19 cellular contexts compared by ENCODE assay signal in genomic region chr10:103746598-103746997, GRCh38.
A peak's percentile ranks its signal among the peaks of the same experiment; 100 is the strongest.
DNase-seq lines count a peak whose midpoint lies in the region; TF ChIP-seq lines count a peak whose summit lies in the region.
"Had no signal": no experiment of that assay in that cellular context is flagged by ENCODE, and none has a peak within 500 bp of the region (broad histone marks: within the 10 kb centered on the region; RNA-seq: fewer than 3 reads in every experiment).

No MANE protein-coding gene starts in this region.

- H3K4me2 ChIP-seq in mammary epithelial cell (ENCODE audit: insufficient read depth, low read depth, low read length) (peak overlapping the region; percentile 90), neuronal stem cell (ENCODE audit: insufficient read depth, low read length, poor library complexity, severe bottlenecking) (no peak overlapping the region)
- H3K4me2 ChIP-seq: KMS-11, SK-N-SH had no signal

- H2BK5ac ChIP-seq in neuronal stem cell (ENCODE audit: low read length), result no peak overlapping the region

- dilution Hi-C loops in mammary epithelial cell (cut with HindIII; ENCODE audit: low sequenced_read_pairs), result loop anchor here (5.0 to 25.0 kb wide), 2 partner anchors 36 to 116 kb away; partner anchors contain the start of gene SH3PXD2A

- no peak overlapping the region for H3K14ac ChIP-seq in neuronal stem cell (ENCODE audit: low read length)

- CTCF ChIA-PET in mammary epithelial cell (lab: Charles Lee; ENCODE audit: low non-redundant PET), result interaction anchor here (1.2 kb wide), 1 partner anchor 35 kb away, joined by 4 read pairs; no protein-coding TSS in a partner anchor

- no peaks in the 10 kb centered on the region for H3K27me3 ChIP-seq in NT2/D1 (ENCODE audit: insufficient read depth, insufficient read length)
- H3K27me3 ChIP-seq in mammary epithelial cell (ENCODE audit: insufficient read depth, low read length), result no peaks in the 10 kb centered on the region
- H3K27me3 ChIP-seq in neuronal stem cell (ENCODE audit: control insufficient read depth in 3 of 3, insufficient read depth in 3 of 3, low read depth in 1 of 3, low read length in 3 of 3), result no peaks in the 10 kb centered on the region
- H3K27me3 ChIP-seq in transverse colon, result no peaks in the 10 kb centered on the region
- H3K27me3 ChIP-seq: gastroesophageal sphincter, thyroid gland had no signal

- H2AFZ ChIP-seq in mammary epithelial cell (ENCODE audit: low read depth, low read length), result no peak overlapping the region
- H2AFZ ChIP-seq in neuronal stem cell (ENCODE audit: low read length), result no peak overlapping the region

- H4K8ac ChIP-seq in neuronal stem cell (ENCODE audit: low read depth, low read length), result peak overlapping the region; percentile 66

- H3K4me1 ChIP-seq in NT2/D1 (ENCODE audit: insufficient read depth, insufficient read length) (peaks cover 11% of the 10 kb centered on the region), mammary epithelial cell (ENCODE audit: insufficient read depth, low read length) (peaks cover 60% of the 10 kb centered on the region), neuronal stem cell (ENCODE audit: control insufficient read depth in 2 of 2, insufficient read depth in 1 of 2, low read depth in 1 of 2, low read length in 2 of 2) (peaks cover 0 to 8% of the 10 kb centered on the region in 2 donors), transverse colon (peaks cover 6 to 20% (median 10%) of the 10 kb centered on the region in 4 donors)
- H3K4me1 ChIP-seq: thyroid gland had no signal

- H3K4me3 Mint-ChIP-seq in T-helper 1 cell treated with Interleukin-12 subunit alpha and Interleukin-12 subunit beta and Interleukin-4 antibody, amounts not matched to agents 30 μg/mL and 1 μg/mL, for 36 hours, result peak overlapping the region; percentile 17
- H3K4me3 Mint-ChIP-seq: B cell had no signal

- H3K36me3 ChIP-seq in NT2/D1 (ENCODE audit: insufficient read depth, insufficient read length, low read length), result no peaks in the 10 kb centered on the region
- H3K36me3 ChIP-seq in mammary epithelial cell (ENCODE audit: insufficient read depth, low read length), result peaks cover 8% of the 10 kb centered on the region
- H3K36me3 ChIP-seq in neuronal stem cell (replicated peaks in 1 of 2; ENCODE audit: control insufficient read depth in 2 of 2, insufficient read depth in 2 of 2, low read length in 2 of 2), result no peaks in the 10 kb centered on the region
- H3K36me3 ChIP-seq in transverse colon, result no peaks in the 10 kb centered on the region
- H3K36me3 ChIP-seq: gastroesophageal sphincter, thyroid gland had no signal

- H4K91ac ChIP-seq in neuronal stem cell (ENCODE audit: low read depth, low read length, poor library complexity), result no peak overlapping the region

- H3K9me3 Mint-ChIP-seq in T-helper 1 cell treated with Interleukin-12 subunit alpha and Interleukin-12 subunit beta and Interleukin-4 antibody, amounts not matched to agents 30 μg/mL and 1 μg/mL, for 36 hours, result peaks cover 7% of the 10 kb centered on the region

- H3K23ac ChIP-seq in neuronal stem cell (ENCODE audit: low read depth, low read length, poor library complexity), result peak overlapping the region; percentile 40

- TF ChIP-seq CTCF in mammary epithelial cell (conservative IDR thresholded peaks at IDR 0.05 in 1 of 2, IDR thresholded peaks at IDR 0.05 in 1 of 2; ENCODE audit: extremely low read depth in 1 of 2, insufficient read depth in 1 of 2, low read depth in 1 of 2, low read length in 2 of 2), result no peak
- no peak for TF ChIP-seq CTCF in transverse colon (IDR thresholded peaks at IDR 0.05)

- intact Hi-C loops in mammary epithelial cell (cut with micrococcal nuclease) (no loop called here), transverse colon (cut with DNase I; ENCODE audit: low total_unique reads) (no loop called here)

- no peak for TF ChIP-seq EP300 in transverse colon (IDR thresholded peaks at IDR 0.05; ENCODE audit: low read depth)

- H2BK120ac ChIP-seq in neuronal stem cell (ENCODE audit: low read depth, low read length), result no peak overlapping the region

- H3K27ac Mint-ChIP-seq in T-helper 1 cell treated with Interleukin-12 subunit alpha and Interleukin-12 subunit beta and Interleukin-4 antibody, amounts not matched to agents 30 μg/mL and 1 μg/mL, for 36 hours, result peak overlapping the region; percentile 90
- H3K27ac Mint-ChIP-seq: B cell had no signal

- H3K9ac ChIP-seq in NT2/D1 (ENCODE audit: insufficient read length, low read depth), result peak overlapping the region; percentile 32
- H3K9ac ChIP-seq in mammary epithelial cell (ENCODE audit: insufficient read depth, low read length), result peak overlapping the region; percentile 65
- H3K9ac ChIP-seq in neuronal stem cell (ENCODE audit: low read depth, low read length, poor library complexity), result no peak overlapping the region
- H3K9ac ChIP-seq: KMS-11, SK-N-SH had no signal

- peak overlapping the region; percentile 28 for H3K4ac ChIP-seq in neuronal stem cell (ENCODE audit: low read length)

- WGBS in mammary epithelial cell (ENCODE audit: low coverage, missing lambda C conversion rate), result 35% methylated on average over 8 of the region's 9 CpGs
- no CpG with 5 or more reads among the region's 9 CpGs for WGBS in neuronal stem cell (ENCODE audit: extremely low coverage in 2 of 2, insufficient read length in 2 of 2, insufficient replicate concordance in 1 of 2), 2 donors
- 95 to 100% methylated on average over 3 to 9 of the region's 9 CpGs for WGBS in transverse colon (ENCODE audit: low coverage in 1 of 2), 2 donors

- H3K27ac ChIP-seq in mammary epithelial cell (ENCODE audit: insufficient read depth, low read depth, low read length), result peak overlapping the region; percentile 96
- no peak overlapping the region for H3K27ac ChIP-seq in neuronal stem cell (replicated peaks; ENCODE audit: low read length)
- peak overlapping the region in 1 of 4 donors; percentile 46 for H3K27ac ChIP-seq in transverse colon
- H3K27ac ChIP-seq: 22Rv1, KMS-11, thyroid gland had no signal

- peak overlapping the region; percentile 62 for H3K18ac ChIP-seq in neuronal stem cell (ENCODE audit: low read length)

- no TSS peak for BruUV-seq in mammary epithelial cell (replicated peaks; lab: Mats Ljungman, UMichigan)

- H2BK12ac ChIP-seq in neuronal stem cell (ENCODE audit: low read length), result no peak overlapping the region

- peaks cover 9% of the 10 kb centered on the region for H3K36me3 Mint-ChIP-seq in T-helper 1 cell treated with Interleukin-12 subunit alpha and Interleukin-12 subunit beta and Interleukin-4 antibody, amounts not matched to agents 30 μg/mL and 1 μg/mL, for 36 hours (ENCODE audit: low read depth)
- H3K36me3 Mint-ChIP-seq: naive B cell had no signal

- peaks cover 76% of the 10 kb centered on the region for H3K79me2 ChIP-seq in mammary epithelial cell (ENCODE audit: insufficient read depth, low read length)

- H3K9me3 ChIP-seq in NT2/D1 (ENCODE audit: insufficient read depth, low read length), result no peaks in the 10 kb centered on the region
- H3K9me3 ChIP-seq in mammary epithelial cell (replicated peaks; ENCODE audit: insufficient read depth, low read length), result no peaks in the 10 kb centered on the region
- no peaks in the 10 kb centered on the region for H3K9me3 ChIP-seq in neuronal stem cell (replicated peaks in 1 of 2; ENCODE audit: control insufficient read depth in 2 of 2, insufficient read depth in 1 of 2, low read depth in 1 of 2, low read length in 2 of 2)
- H3K9me3 ChIP-seq in transverse colon, result no peaks in the 10 kb centered on the region
- H3K9me3 ChIP-seq: gastroesophageal sphincter, SK-N-SH, thyroid gland had no signal

- peak overlapping the region; percentile 82 for H2AK5ac ChIP-seq in neuronal stem cell (ENCODE audit: low read depth, low read length)

- no peaks in the 10 kb centered on the region for H4K20me1 ChIP-seq in mammary epithelial cell (ENCODE audit: insufficient read depth, low read length)

- no peak overlapping the region for H3K4me3 ChIP-seq in NT2/D1 (ENCODE audit: insufficient read length, low read depth)
- H3K4me3 ChIP-seq in mammary epithelial cell (replicated peaks in 1 of 3; ENCODE audit: insufficient read depth in 1 of 3, low read depth in 2 of 3, low read length in 3 of 3), result peak overlapping the region in 1 of 3 experiments; percentile 36
- no peak overlapping the region for H3K4me3 ChIP-seq in neuronal stem cell (ENCODE audit: low read length in 2 of 2)
- H3K4me3 ChIP-seq in transverse colon, result no peak overlapping the region
- H3K4me3 ChIP-seq: coronary artery, gastroesophageal sphincter, thyroid gland had no signal

- H3K27me3 Mint-ChIP-seq in T-helper 1 cell treated with Interleukin-12 subunit alpha and Interleukin-12 subunit beta and Interleukin-4 antibody, amounts not matched to agents 30 μg/mL and 1 μg/mL, for 36 hours (ENCODE audit: low read depth), result no peaks in the 10 kb centered on the region

- no peak for DNase-seq in T-helper 1 cell
- DNase-seq in NT2/D1 (ENCODE audit: low read depth, low spot score), result no peak
- no peak for DNase-seq in mammary epithelial cell
- DNase-seq in neuronal stem cell (ENCODE audit: low spot score), result no peak
- no peak for DNase-seq in NCI-H2171 treated with DMSO at 0.1 percent for 48 hours (lab: John Stamatoyannopoulos, UW)
- no peak for DNase-seq in transverse colon
- DNase-seq in activated gamma-delta T cell treated with Interleukin-2 at 50 U/mL for 16 hours, result no peak
- DNase-seq: naive B cell, NCI-H1092 treated with DMSO at 0.1 percent for 48 hours, NCI-H748 treated with DMSO at 0.1 percent for 48 hours, SK-N-SH, small intestine, thyroid gland had no signal

- peaks cover 51% of the 10 kb centered on the region for H3K4me1 Mint-ChIP-seq in T-helper 1 cell treated with Interleukin-12 subunit alpha and Interleukin-12 subunit beta and Interleukin-4 antibody, amounts not matched to agents 30 μg/mL and 1 μg/mL, for 36 hours (ENCODE audit: low read depth)

- in situ Hi-C loops in mammary epithelial cell (cut with MboI; ENCODE audit: low sequenced_read_pairs in 2 of 2), result no loop called here
- in situ Hi-C loops in transverse colon (cut with MboI; ENCODE audit: low pct_ligation_motif_present in 1 of 4, low pct_unique_long_range_greater_than_20kb in 1 of 4, low sequenced_read_pairs in 3 of 4), result no loop called here

- H3K79me1 ChIP-seq in neuronal stem cell (ENCODE audit: low read depth, low read length), result no peaks in the 10 kb centered on the region

- TF ChIP-seq POLR2A in transverse colon (IDR thresholded peaks at IDR 0.05), result no peak

- no peak overlapping the region for H2BK15ac ChIP-seq in neuronal stem cell (ENCODE audit: low read length)
